Comparison of ENCODE assay signal across 24 cellular contexts in the genomic region with DNA sequence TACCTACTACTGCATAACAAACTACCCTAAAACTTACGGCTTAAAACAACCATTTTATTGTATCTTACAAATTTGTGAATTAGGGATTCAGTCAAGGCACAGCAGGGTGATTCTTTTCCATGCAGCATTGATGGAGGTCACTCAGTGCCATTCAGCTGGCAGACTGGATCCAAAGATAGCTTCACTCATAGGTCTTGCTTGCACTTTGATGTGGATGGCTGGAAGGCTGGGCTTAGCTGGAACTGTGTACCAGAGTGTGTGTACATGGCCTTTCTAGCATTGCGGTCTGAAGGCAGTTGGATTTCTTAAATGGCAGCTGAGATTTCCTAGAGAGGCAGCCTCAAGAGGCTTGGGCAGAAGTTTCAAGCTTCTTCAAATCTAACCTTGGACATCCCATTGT. TPM values are rescaled to one million over a fixed set of nuclear protein-coding genes. Genes with fewer than 3 reads are reported as not detected.
"Had no signal": no experiment of that assay in that cellular context is flagged by ENCODE, and none has a peak within 500 bp of the region (broad histone marks: within the 10 kb centered on the region; RNA-seq: fewer than 3 reads in every experiment).

No MANE protein-coding gene starts in this region.

- H3K4me3 Mint-ChIP-seq: naive thymus-derived CD4-positive, alpha-beta T cell; natural killer cell treated with Interleukin-12 subunit alpha and Interleukin-12 subunit beta and Interleukin-15 and Interleukin-18, amount 100 ng/mL, for 72 hours; stimulated activated naive CD8-positive, alpha-beta T cell treated with anti-CD3 and anti-CD28 coated beads, Interleukin-15, Interleukin-2, amounts not matched to agents 100 ng/mL and 50 ng/mL, for 24 hours; type B pancreatic cell had no signal

- H3K27ac ChIP-seq: heart right ventricle, hepatocyte, ovary, sigmoid colon, suprapubic skin, thoracic aorta, tibial artery, uterus had no signal

- DNase-seq: heart right ventricle; islet precursor cell; mesendoderm; midbrain; mucosa of descending colon; naive thymus-derived CD4-positive, alpha-beta T cell; ovary; right cardiac atrium; sigmoid colon; small intestine; stimulated activated CD4-positive, alpha-beta T cell treated with anti-CD3 and anti-CD28 coated beads, Interleukin-2, amount 100 ng/mL, for 24 hours; stimulated activated CD4-positive, alpha-beta T cell treated with anti-CD3 and anti-CD28 coated beads, Interleukin-4, amount 100 ng/mL, for 1 hour; stimulated activated naive CD4-positive, alpha-beta T cell; tibial artery; uterus had no signal

- H2AFZ ChIP-seq: hepatocyte had no signal

- H3K27me3 Mint-ChIP-seq: natural killer cell treated with Interleukin-12 subunit alpha and Interleukin-12 subunit beta and Interleukin-15 and Interleukin-18, amount 100 ng/mL, for 72 hours; progenitor cell of endocrine pancreas; type B pancreatic cell had no signal

- ATAC-seq: heart right ventricle; left lobe of liver; mucosa of descending colon; naive thymus-derived CD4-positive, alpha-beta T cell; natural killer cell treated with Interleukin-12 subunit alpha and Interleukin-12 subunit beta and Interleukin-15 and Interleukin-18, amount 100 ng/mL, for 72 hours; right cardiac atrium had no signal

- H3K36me3 Mint-ChIP-seq: naive thymus-derived CD4-positive, alpha-beta T cell; natural killer cell treated with Interleukin-12 subunit alpha and Interleukin-12 subunit beta and Interleukin-15 and Interleukin-18, amount 100 ng/mL, for 72 hours had no signal

- H3K27ac Mint-ChIP-seq: naive thymus-derived CD4-positive, alpha-beta T cell; natural killer cell treated with Interleukin-12 subunit alpha and Interleukin-12 subunit beta and Interleukin-15 and Interleukin-18, amount 100 ng/mL, for 72 hours; progenitor cell of endocrine pancreas; stimulated activated naive CD8-positive, alpha-beta T cell treated with anti-CD3 and anti-CD28 coated beads, Interleukin-15, Interleukin-2, amounts not matched to agents 100 ng/mL and 50 ng/mL, for 24 hours; type B pancreatic cell had no signal

- FAIRE-seq: small intestine had no signal

- H3K4me2 ChIP-seq: hepatocyte had no signal

- H3K27me3 ChIP-seq: hepatocyte, ovary, sigmoid colon, suprapubic skin, tibial artery, uterus had no signal

- H3K9me3 Mint-ChIP-seq: naive thymus-derived CD4-positive, alpha-beta T cell; natural killer cell treated with Interleukin-12 subunit alpha and Interleukin-12 subunit beta and Interleukin-15 and Interleukin-18, amount 100 ng/mL, for 72 hours; stimulated activated naive CD8-positive, alpha-beta T cell treated with anti-CD3 and anti-CD28 coated beads, Interleukin-15, Interleukin-2, amounts not matched to agents 100 ng/mL and 50 ng/mL, for 24 hours had no signal

- H3K4me3 ChIP-seq: heart right ventricle, hepatocyte, lung, mucosa of descending colon, ovary, sigmoid colon, suprapubic skin, thoracic aorta, tibial artery, uterus had no signal

- H3K9me3 ChIP-seq: mucosa of descending colon, ovary, sigmoid colon, suprapubic skin, thoracic aorta, tibial artery, uterus had no signal

- H3K4me1 Mint-ChIP-seq: naive thymus-derived CD4-positive, alpha-beta T cell had no signal

- H3K36me3 ChIP-seq: heart right ventricle, ovary, sigmoid colon, suprapubic skin, thoracic aorta, tibial artery, uterus had no signal

RNA-seq across cellular contexts. Expression of a gene that starts 25.0 kb away (rescaled TPM):
- polyA plus RNA-seq: naive thymus-derived CD4-positive, alpha-beta T cell had no signal
